In genomic region chr15:80944818-80945217, GRCh38 we compare ENCODE assay signal across 19 cellular contexts.
"Had no signal": no experiment of that assay in that cellular context is flagged by ENCODE, and none has a peak within 500 bp of the region (broad histone marks: within the 10 kb centered on the region; RNA-seq: fewer than 3 reads in every experiment).

No MANE protein-coding gene starts in this region.

- H3K79me2 ChIP-seq: hepatocyte had no signal

- H3K27ac Mint-ChIP-seq: nephron progenitor cell; stimulated activated memory B cell treated with anti-CD40 and anti-IgM and Interleukin-4, amounts not matched to agents 10 μg/mL and 1 μg/mL and 100 μg/mL, for 72 hours; stimulated activated naive CD8-positive, alpha-beta T cell treated with anti-CD3 and anti-CD28 coated beads, Interleukin-15, amount 100 ng/mL, for 72 hours had no signal

- H3K9me3 Mint-ChIP-seq: naive thymus-derived CD4-positive, alpha-beta T cell; nephron progenitor cell; stimulated activated memory B cell treated with anti-CD40 and anti-IgM and Interleukin-4, amounts not matched to agents 10 μg/mL and 1 μg/mL and 100 μg/mL, for 72 hours; stimulated activated naive CD8-positive, alpha-beta T cell treated with anti-CD3 and anti-CD28 coated beads, Interleukin-15, amount 100 ng/mL, for 72 hours had no signal

- H3K27ac ChIP-seq: hepatocyte, lower lobe of right lung, neutrophil, testis, transverse colon had no signal

- H3K9me3 ChIP-seq: lower lobe of right lung, neutrophil, testis, transverse colon had no signal

- H3K27me3 Mint-ChIP-seq: naive thymus-derived CD4-positive, alpha-beta T cell; stimulated activated memory B cell treated with anti-CD40 and anti-IgM and Interleukin-4, amounts not matched to agents 10 μg/mL and 1 μg/mL and 100 μg/mL, for 72 hours; stimulated activated naive CD8-positive, alpha-beta T cell treated with anti-CD3 and anti-CD28 coated beads, Interleukin-15, amount 100 ng/mL, for 72 hours had no signal

- H3K4me1 ChIP-seq: lower lobe of right lung, testis, transverse colon had no signal

- H3K27me3 ChIP-seq: dorsolateral prefrontal cortex, hepatocyte, neutrophil, testis, transverse colon had no signal

- H3K4me1 Mint-ChIP-seq: stimulated activated naive CD8-positive, alpha-beta T cell treated with anti-CD3 and anti-CD28 coated beads, Interleukin-15, amount 100 ng/mL, for 72 hours had no signal

- H3K4me3 Mint-ChIP-seq: naive thymus-derived CD4-positive, alpha-beta T cell; nephron progenitor cell; stimulated activated memory B cell treated with anti-CD40 and anti-IgM and Interleukin-4, amounts not matched to agents 10 μg/mL and 1 μg/mL and 100 μg/mL, for 72 hours; stimulated activated naive CD8-positive, alpha-beta T cell treated with anti-CD3 and anti-CD28 coated beads, Interleukin-15, amount 100 ng/mL, for 72 hours had no signal

- H3K4me3 ChIP-seq: dorsolateral prefrontal cortex, hepatocyte, lower lobe of right lung, testis, transverse colon had no signal

- H3K36me3 ChIP-seq: transverse colon had no signal

- ATAC-seq: lower lobe of right lung; naive thymus-derived CD4-positive, alpha-beta T cell; right cardiac atrium; stimulated activated naive CD8-positive, alpha-beta T cell treated with anti-CD3 and anti-CD28 coated beads, Interleukin-15, amount 100 ng/mL, for 72 hours had no signal

- H3K4me2 ChIP-seq: hepatocyte had no signal

- H2AFZ ChIP-seq: hepatocyte had no signal

- DNase-seq: central memory CD4-positive, alpha-beta T cell; cortex of kidney; dorsolateral prefrontal cortex; effector CD8-positive, alpha-beta T cell; foreskin melanocyte; kidney glomerular epithelial cell; lower lobe of right lung; mesendoderm; naive thymus-derived CD4-positive, alpha-beta T cell; nephron progenitor cell; right cardiac atrium; stimulated activated CD4-positive, alpha-beta T cell treated with anti-CD3 and anti-CD28 coated beads, Interleukin-1b, Interleukin-23, amount 100 ng/mL, for 48 hours; stimulated activated CD4-positive, alpha-beta T cell treated with anti-CD3 and anti-CD28 coated beads, Interleukin-4, amount 100 ng/mL, for 24 hours; stimulated activated naive CD8-positive, alpha-beta T cell treated with anti-CD3 and anti-CD28 coated beads, Interleukin-15, amount 100 ng/mL, for 72 hours; testis; transverse colon had no signal
